Comparison of ENCODE assay signal across 23 cellular contexts in the genomic region with DNA sequence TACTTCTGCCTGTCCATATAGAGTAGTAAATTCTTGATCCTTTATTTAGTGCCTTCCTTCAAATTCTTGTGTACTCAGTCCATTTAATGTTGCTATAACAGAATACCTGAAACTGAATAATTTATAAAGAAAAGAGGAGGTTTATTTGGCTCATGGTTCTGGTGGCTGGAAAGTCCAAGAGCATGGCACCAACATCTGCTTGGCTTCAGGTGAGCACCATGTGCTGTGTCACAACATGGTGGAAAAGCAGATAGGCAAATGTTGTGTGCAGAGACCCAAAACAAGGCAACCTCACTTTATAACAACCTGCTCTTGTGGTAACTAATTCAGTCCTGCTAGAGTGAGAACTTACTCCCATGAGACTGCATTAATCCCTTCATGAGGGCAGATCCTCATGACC.
DNase-seq lines count a peak whose midpoint lies in the region; ATAC-seq, FAIRE-seq and TF ChIP-seq lines count a peak whose summit lies in the region.
"Had no signal": no experiment of that assay in that cellular context is flagged by ENCODE, and none has a peak within 500 bp of the region (broad histone marks: within the 10 kb centered on the region; RNA-seq: fewer than 3 reads in every experiment).

No MANE protein-coding gene starts in this region.

- H3K9me3 Mint-ChIP-seq in activated CD8-positive, alpha-beta memory T cell treated with anti-CD3 and anti-CD28 coated beads, Interleukin-2, amount 10 ng/mL, durations not matched to agents 7 days and 5 days (ENCODE audit: low read depth): no peaks in the 10 kb centered on the region

- H3K9ac ChIP-seq in K562 (ENCODE audit: insufficient read depth in 1 of 2, low read depth in 2 of 2, low read length in 2 of 2): no peak overlapping the region
- H3K9ac ChIP-seq: BLaER1 had no signal

- H3K4me3 Mint-ChIP-seq in activated CD8-positive, alpha-beta memory T cell treated with anti-CD3 and anti-CD28 coated beads, Interleukin-2, amount 10 ng/mL, durations not matched to agents 7 days and 5 days: no peak overlapping the region
- H3K4me3 Mint-ChIP-seq: B cell; CD4-positive, CD25-positive, alpha-beta regulatory T cell; CD8-positive, alpha-beta T cell; H9 had no signal

- TF ChIP-seq EP300 in K562 (IDR thresholded peaks at IDR 0.05; ENCODE audit: low read length): no peak

- H3K4me2 ChIP-seq in K562 (ENCODE audit: insufficient read depth, low read length) (no peak overlapping the region), osteoblast (ENCODE audit: insufficient read depth, low read length) (no peak overlapping the region)
- H3K4me2 ChIP-seq: BLaER1 had no signal

- H3K27ac Mint-ChIP-seq in activated CD8-positive, alpha-beta memory T cell treated with anti-CD3 and anti-CD28 coated beads, Interleukin-2, amount 10 ng/mL, durations not matched to agents 7 days and 5 days: no peak overlapping the region
- H3K27ac Mint-ChIP-seq: B cell; CD4-positive, CD25-positive, alpha-beta regulatory T cell; CD8-positive, alpha-beta T cell; H9 had no signal

- DNase-seq in NCI-H2171 treated with DMSO at 0.1 percent for 48 hours (lab: John Stamatoyannopoulos, UW) (peak; percentile 18), NCI-H2171 (lab: John Stamatoyannopoulos, UW) (no peak), K562 (ENCODE audit: extremely low read depth in 1 of 4, low spot score in 3 of 4) (no peak), osteoblast (ENCODE audit: insufficient read length, low spot score, missing footprints) (no peak), HPDE6-E6E7 (ENCODE audit: extremely low spot score) (no peak)
- no peak for DNase-seq in activated CD8-positive, alpha-beta memory T cell treated with anti-CD3 and anti-CD28 coated beads, Interleukin-2, amount 10 ng/mL, durations not matched to agents 7 days and 5 days
- DNase-seq: Caco-2; CD4-positive, CD25-positive, alpha-beta regulatory T cell; CD8-positive, alpha-beta T cell; DMS153; DND-41; GOT3; H9 had no signal

- no peaks in the 10 kb centered on the region for H3K9me1 ChIP-seq in K562 (ENCODE audit: control insufficient read depth, insufficient read depth, low read length)

- H3K79me2 ChIP-seq in K562 (ENCODE audit: control insufficient read depth, insufficient read depth, low read length) (no peaks in the 10 kb centered on the region), osteoblast (ENCODE audit: insufficient read depth, low read length) (peaks cover 87% of the 10 kb centered on the region)

- H2AFZ ChIP-seq in K562 (ENCODE audit: low read depth, low read length) (no peak overlapping the region), osteoblast (ENCODE audit: low read length) (no peak overlapping the region)

- H3K4me3 ChIP-seq in HEK293 (ENCODE audit: low read depth, low read length) (no peak overlapping the region), K562 (no peak overlapping the region), osteoblast (ENCODE audit: insufficient read depth, low read length) (no peak overlapping the region)
- H3K4me3 ChIP-seq: BLaER1 had no signal

- ATAC-seq in K562: no peak
- ATAC-seq in activated CD8-positive, alpha-beta memory T cell treated with anti-CD3 and anti-CD28 coated beads, Interleukin-2, amount 10 ng/mL, durations not matched to agents 7 days and 5 days: no peak
- ATAC-seq in HG03175 (IDR thresholded peaks at IDR 0.05; ENCODE audit: unreplicated experiment): no peak
- ATAC-seq: CD8-positive, alpha-beta T cell; HCT116 had no signal

- CTCF ChIA-PET in HEK293 (lab: Yijun Ruan, JAX): no interaction called here
- CTCF ChIA-PET in K562 (lab: Yijun Ruan, JAX; ENCODE audit: low intra/inter-chr PET ratio): no interaction called here
- CTCF ChIA-PET in activated CD8-positive, alpha-beta memory T cell treated with anti-CD3 and anti-CD28 coated beads, Interleukin-2, amount 10 ng/mL, durations not matched to agents 7 days and 5 days (lab: Charles Lee): no interaction called here

- H3K4me1 ChIP-seq in HEK293 (ENCODE audit: control insufficient read depth, insufficient read depth, low read length): no peaks in the 10 kb centered on the region
- no peaks in the 10 kb centered on the region for H3K4me1 ChIP-seq in K562 (replicated peaks in 1 of 2; ENCODE audit: control insufficient read depth in 2 of 2, insufficient read depth in 2 of 2, low read length in 2 of 2)
- peaks cover 50% of the 10 kb centered on the region for H3K4me1 ChIP-seq in osteoblast (ENCODE audit: insufficient read depth, low read length)

- FAIRE-seq in K562 (lab: Jason Lieb, UNC): no peak
- FAIRE-seq: A204.1, G401.6, GM12892 had no signal

- TF ChIP-seq POLR2A in K562 (conservative IDR thresholded peaks at IDR 0.05): no peak

- H3K27ac ChIP-seq in HEK293 (ENCODE audit: extremely low read depth, low read depth, low read length) (no peak overlapping the region), K562 (ENCODE audit: extremely low read depth, low read depth, low read length) (no peak overlapping the region), osteoblast (ENCODE audit: low read depth, low read length) (peak overlapping the region; percentile 40)
- H3K27ac ChIP-seq: 22Rv1, BLaER1, C4-2B had no signal

- H3K9me3 ChIP-seq in HEK293 (ENCODE audit: control insufficient read depth, insufficient read depth, low read depth, low read length) (no peaks in the 10 kb centered on the region), K562 (replicated peaks; ENCODE audit: control insufficient read depth, insufficient read depth, low read depth, low read length) (no peaks in the 10 kb centered on the region), osteoblast (ENCODE audit: low read depth, low read length) (no peaks in the 10 kb centered on the region)
- H3K9me3 ChIP-seq: BLaER1, Caco-2 had no signal

- H3K36me3 ChIP-seq in HEK293 (ENCODE audit: control insufficient read depth in 2 of 2, insufficient read depth in 1 of 2, low read length in 2 of 2): peaks cover 0 to 2% of the 10 kb centered on the region in 2 experiments; a peak in 1 of 3 replicates
- H3K36me3 ChIP-seq in K562 (ENCODE audit: control insufficient read depth, insufficient read depth, low read length): no peaks in the 10 kb centered on the region
- H3K36me3 ChIP-seq in osteoblast (ENCODE audit: insufficient read depth, low read length): peaks cover 71% of the 10 kb centered on the region
- H3K36me3 ChIP-seq: BLaER1 had no signal

- intact Hi-C loops in K562 (cut with micrococcal nuclease): no loop called here

- peaks cover 3% of the 10 kb centered on the region for H3K36me3 Mint-ChIP-seq in activated CD8-positive, alpha-beta memory T cell treated with anti-CD3 and anti-CD28 coated beads, Interleukin-2, amount 10 ng/mL, durations not matched to agents 7 days and 5 days

- no peak for TF ChIP-seq CTCF in HEK293 (tag by site-specific recombination; IDR thresholded peaks at IDR 0.05)
- TF ChIP-seq CTCF in K562 (IDR thresholded peaks at IDR 0.05 in 2 of 3, conservative IDR thresholded peaks at IDR 0.05 in 1 of 3; ENCODE audit: insufficient read depth in 2 of 3, low read depth in 1 of 3, low read length in 3 of 3): no peak
- no peak for TF ChIP-seq CTCF in osteoblast (IDR thresholded peaks at IDR 0.05; ENCODE audit: extremely low read depth, low read depth, low read length)

- no peaks in the 10 kb centered on the region for H3K27me3 Mint-ChIP-seq in activated CD8-positive, alpha-beta memory T cell treated with anti-CD3 and anti-CD28 coated beads, Interleukin-2, amount 10 ng/mL, durations not matched to agents 7 days and 5 days
- H3K27me3 Mint-ChIP-seq: B cell; CD4-positive, CD25-positive, alpha-beta regulatory T cell had no signal

- no peaks in the 10 kb centered on the region for H3K27me3 ChIP-seq in K562 (ENCODE audit: control insufficient read depth in 2 of 2, insufficient read depth in 2 of 2, low read length in 2 of 2)
- H3K27me3 ChIP-seq in osteoblast (ENCODE audit: insufficient read depth, low read length): no peaks in the 10 kb centered on the region
- H3K27me3 ChIP-seq: BLaER1 had no signal

- in situ Hi-C loops in K562 (cut with MboI): no loop called here

- H3K4me1 Mint-ChIP-seq in activated CD8-positive, alpha-beta memory T cell treated with anti-CD3 and anti-CD28 coated beads, Interleukin-2, amount 10 ng/mL, durations not matched to agents 7 days and 5 days: no peaks in the 10 kb centered on the region
- H3K4me1 Mint-ChIP-seq: B cell; CD4-positive, CD25-positive, alpha-beta regulatory T cell had no signal

- no peak for TF ChIP-seq RAD21 in K562 (CRISPR knock-in tag; conservative IDR thresholded peaks at IDR 0.05 in 1 of 2, IDR thresholded peaks at IDR 0.05 in 1 of 2)

- BruUV-seq in K562 (replicated peaks; lab: Mats Ljungman, UMichigan): no TSS peak

- POLR2A ChIA-PET in HEK293 (lab: Yijun Ruan, JAX) (no interaction called here), K562 (lab: Yijun Ruan, JAX) (no interaction called here)

- H4K20me1 ChIP-seq in K562 (replicated peaks; ENCODE audit: control insufficient read depth, insufficient read depth, low read length): no peaks in the 10 kb centered on the region
- peaks cover 66% of the 10 kb centered on the region for H4K20me1 ChIP-seq in osteoblast (ENCODE audit: insufficient read depth, low read length)
- H4K20me1 ChIP-seq: BLaER1 had no signal

TF ChIP-seq in HEK293, 187 proteins besides CTCF, POLR2A, EP300 and RAD21:
- TF ChIP-seq SETDB1 (IDR thresholded peaks at IDR 0.05; ENCODE audit: insufficient read length, low read length) (peak; percentile 39), SCRT1 (tag by site-specific recombination; IDR thresholded peaks at IDR 0.05; ENCODE audit: borderline replicate concordance) (no peak), YY2 (tag by site-specific recombination; IDR thresholded peaks at IDR 0.05) (no peak), ZNF223 (tag by site-specific recombination; IDR thresholded peaks at IDR 0.05) (no peak), SP2 (tag by site-specific recombination; IDR thresholded peaks at IDR 0.05) (no peak), PRDM1 (tag by site-specific recombination; IDR thresholded peaks at IDR 0.05) (no peak)

TF ChIP-seq in K562, 482 proteins besides CTCF, POLR2A, EP300 and RAD21 (continues in another document):
- TF ChIP-seq PPARD (CRISPR knock-in tag; IDR thresholded peaks at IDR 0.05): no peak
- TF ChIP-seq PHF21A (IDR thresholded peaks at IDR 0.05; ENCODE audit: borderline replicate concordance, low read depth): no peak
- TF ChIP-seq ZNF766 (CRISPR knock-in tag; conservative IDR thresholded peaks at IDR 0.05): 0 out of 2 replicates have a peak, but pooled peaks have one; percentile 33
- TF ChIP-seq ZNF695 (CRISPR knock-in tag; IDR thresholded peaks at IDR 0.05): no peak
- TF ChIP-seq SNIP1 (IDR thresholded peaks at IDR 0.05; ENCODE audit: low read depth): no peak
- TF ChIP-seq LARP7 (IDR thresholded peaks at IDR 0.05): no peak
- no peak for TF ChIP-seq RBM15 (IDR thresholded peaks at IDR 0.05; ENCODE audit: insufficient read depth, low read length)
